In genomic region chr11:86446163-86446923, GRCh38 we compare ENCODE assay signal across 21 cellular contexts.
A peak's percentile ranks its signal among the peaks of the same experiment; 100 is the strongest.
DNase-seq lines count a peak whose midpoint lies in the region; ATAC-seq, FAIRE-seq and TF ChIP-seq lines count a peak whose summit lies in the region.
"Had no signal": no experiment of that assay in that cellular context is flagged by ENCODE, and none has a peak within 500 bp of the region (broad histone marks: within the 10 kb centered on the region; RNA-seq: fewer than 3 reads in every experiment).

No MANE protein-coding gene starts in this region.

- DNase-seq in activated CD4-positive, alpha-beta T cell treated with anti-CD3 and anti-CD28 coated beads for 36 hours: peak; percentile 25
- DNase-seq in activated CD4-positive, alpha-beta T cell treated with anti-CD3 and anti-CD28 coated beads for 1 hour: no peak
- DNase-seq in GM12892 (ENCODE audit: insufficient read length) (no peak), osteocyte (ENCODE audit: extremely low spot score, unreplicated experiment) (peak; percentile 56), COLO829 (ENCODE audit: low spot score) (no peak)
- peak; percentile 26 for DNase-seq in activated CD4-positive, alpha-beta memory T cell treated with anti-CD3 and anti-CD28 coated beads, Interleukin-2, amount 10 ng/mL, durations not matched to agents 7 days and 5 days
- DNase-seq: 8988T, Caco-2, NCI-H1417 treated with DMSO at 0.1 percent for 48 hours, NCI-H187 treated with DMSO at 0.1 percent for 48 hours, NCI-H345, NCI-H524 treated with DMSO at 0.1 percent for 48 hours, PC-9, SIG-M5 had no signal

- no peak for TF ChIP-seq CTCF in osteocyte (IDR thresholded peaks at IDR 0.05)

- POLR2A ChIA-PET in activated CD4-positive, alpha-beta T cell treated with anti-CD3 and anti-CD28 coated beads for 36 hours (lab: Charles Lee): no interaction called here
- POLR2A ChIA-PET in activated CD4-positive, alpha-beta memory T cell treated with anti-CD3 and anti-CD28 coated beads, Interleukin-2, amount 10 ng/mL, durations not matched to agents 7 days and 5 days (lab: Charles Lee): no interaction called here

- H3K27me3 Mint-ChIP-seq in activated CD4-positive, alpha-beta T cell treated with anti-CD3 and anti-CD28 coated beads for 36 hours: no peaks in the 10 kb centered on the region
- no peaks in the 10 kb centered on the region for H3K27me3 Mint-ChIP-seq in activated CD4-positive, alpha-beta memory T cell treated with anti-CD3 and anti-CD28 coated beads, Interleukin-2, amount 10 ng/mL, durations not matched to agents 7 days and 5 days
- H3K27me3 Mint-ChIP-seq in osteocyte (ENCODE audit: unreplicated experiment): no peaks in the 10 kb centered on the region
- H3K27me3 Mint-ChIP-seq: CD4-positive, CD25-positive, alpha-beta regulatory T cell had no signal

- TF ChIP-seq POLR2A in GM12892 (IDR thresholded peaks at IDR 0.05; ENCODE audit: low read depth, low read length): no peak

- no peak overlapping the region for H3K4me3 Mint-ChIP-seq in activated CD4-positive, alpha-beta T cell treated with anti-CD3 and anti-CD28 coated beads for 36 hours
- H3K4me3 Mint-ChIP-seq in activated CD4-positive, alpha-beta memory T cell treated with anti-CD3 and anti-CD28 coated beads, Interleukin-2, amount 10 ng/mL, durations not matched to agents 7 days and 5 days: no peak overlapping the region
- H3K4me3 Mint-ChIP-seq in osteocyte (ENCODE audit: unreplicated experiment): no peak overlapping the region
- H3K4me3 Mint-ChIP-seq: CD4-positive, CD25-positive, alpha-beta regulatory T cell had no signal

- CTCF ChIA-PET in activated CD4-positive, alpha-beta T cell treated with anti-CD3 and anti-CD28 coated beads for 36 hours (lab: Charles Lee): interaction anchor here (0.7 to 3.4 kb wide), 4 partner anchors 9 to 147 kb away, joined by 3 to 15 read pairs (median 4); no protein-coding TSS in a partner anchor
- CTCF ChIA-PET in activated CD4-positive, alpha-beta memory T cell treated with anti-CD3 and anti-CD28 coated beads, Interleukin-2, amount 10 ng/mL, durations not matched to agents 7 days and 5 days (lab: Charles Lee): interaction anchor here (1.0 to 2.6 kb wide), 3 partner anchors 9 to 591 kb away, joined by 3 to 7 read pairs (median 4); partner anchors contain the start of gene CCDC83

- peak; percentile 57 for FAIRE-seq in GM12892 (lab: Jason Lieb, UNC)
- FAIRE-seq: G401.6, GM19239, H1, K562 had no signal

- intact Hi-C loops in activated CD4-positive, alpha-beta T cell treated with anti-CD3 and anti-CD28 coated beads for 36 hours (cut with DNase I, micrococcal nuclease): loop anchor here in 1 of 2 experiments (10.0 kb wide), 1 partner anchor 592 kb away; the partner anchor contains the start of gene CCDC83

- peak overlapping the region; percentile 17 for H3K27ac Mint-ChIP-seq in activated CD4-positive, alpha-beta T cell treated with anti-CD3 and anti-CD28 coated beads for 36 hours
- H3K27ac Mint-ChIP-seq in activated CD4-positive, alpha-beta memory T cell treated with anti-CD3 and anti-CD28 coated beads, Interleukin-2, amount 10 ng/mL, durations not matched to agents 7 days and 5 days: no peak overlapping the region
- H3K27ac Mint-ChIP-seq in osteocyte (ENCODE audit: unreplicated experiment): no peak overlapping the region
- H3K27ac Mint-ChIP-seq: CD4-positive, CD25-positive, alpha-beta regulatory T cell had no signal

- H3K36me3 Mint-ChIP-seq in activated CD4-positive, alpha-beta T cell treated with anti-CD3 and anti-CD28 coated beads for 36 hours (ENCODE audit: low read depth): peaks cover 4% of the 10 kb centered on the region
- no peaks in the 10 kb centered on the region for H3K36me3 Mint-ChIP-seq in activated CD4-positive, alpha-beta memory T cell treated with anti-CD3 and anti-CD28 coated beads, Interleukin-2, amount 10 ng/mL, durations not matched to agents 7 days and 5 days (ENCODE audit: low read depth)
- peaks cover 7% of the 10 kb centered on the region for H3K36me3 Mint-ChIP-seq in osteocyte (ENCODE audit: unreplicated experiment)
- H3K36me3 Mint-ChIP-seq: CD4-positive, CD25-positive, alpha-beta regulatory T cell had no signal

- no peaks in the 10 kb centered on the region for H3K9me3 Mint-ChIP-seq in activated CD4-positive, alpha-beta T cell treated with anti-CD3 and anti-CD28 coated beads for 36 hours (ENCODE audit: low read depth)
- no peaks in the 10 kb centered on the region for H3K9me3 Mint-ChIP-seq in activated CD4-positive, alpha-beta memory T cell treated with anti-CD3 and anti-CD28 coated beads, Interleukin-2, amount 10 ng/mL, durations not matched to agents 7 days and 5 days
- no peaks in the 10 kb centered on the region for H3K9me3 Mint-ChIP-seq in osteocyte (ENCODE audit: unreplicated experiment)

- peaks cover 26% of the 10 kb centered on the region for H3K4me1 Mint-ChIP-seq in activated CD4-positive, alpha-beta T cell treated with anti-CD3 and anti-CD28 coated beads for 36 hours
- H3K4me1 Mint-ChIP-seq in activated CD4-positive, alpha-beta memory T cell treated with anti-CD3 and anti-CD28 coated beads, Interleukin-2, amount 10 ng/mL, durations not matched to agents 7 days and 5 days: peaks cover 11% of the 10 kb centered on the region
- peaks cover 8% of the 10 kb centered on the region for H3K4me1 Mint-ChIP-seq in osteocyte (ENCODE audit: unreplicated experiment)
- H3K4me1 Mint-ChIP-seq: CD4-positive, CD25-positive, alpha-beta regulatory T cell had no signal

- peak; percentile 10 for ATAC-seq in activated CD4-positive, alpha-beta T cell treated with anti-CD3 and anti-CD28 coated beads for 36 hours
- ATAC-seq in HG03095 (IDR thresholded peaks at IDR 0.05; ENCODE audit: unreplicated experiment): no peak
- ATAC-seq in HG02973 (IDR thresholded peaks at IDR 0.05; ENCODE audit: unreplicated experiment): no peak

Comparison
In these comparisons a context has a peak if more than half of its experiments do, and no peak if none do; other contexts are left out.
1. DNase-seq: peak in activated CD4-positive, alpha-beta T cell treated with anti-CD3 and anti-CD28 coated beads for 36 hours (single experiment), activated CD4-positive, alpha-beta memory T cell treated with anti-CD3 and anti-CD28 coated beads, Interleukin-2, amount 10 ng/mL, durations not matched to agents 7 days and 5 days (single experiment) and osteocyte (single experiment); none in activated CD4-positive, alpha-beta T cell treated with anti-CD3 and anti-CD28 coated beads for 1 hour (single experiment), GM12892 (single experiment) and COLO829 (single experiment).